ENCODE assay signal across 1 cellular context in the genomic region with DNA sequence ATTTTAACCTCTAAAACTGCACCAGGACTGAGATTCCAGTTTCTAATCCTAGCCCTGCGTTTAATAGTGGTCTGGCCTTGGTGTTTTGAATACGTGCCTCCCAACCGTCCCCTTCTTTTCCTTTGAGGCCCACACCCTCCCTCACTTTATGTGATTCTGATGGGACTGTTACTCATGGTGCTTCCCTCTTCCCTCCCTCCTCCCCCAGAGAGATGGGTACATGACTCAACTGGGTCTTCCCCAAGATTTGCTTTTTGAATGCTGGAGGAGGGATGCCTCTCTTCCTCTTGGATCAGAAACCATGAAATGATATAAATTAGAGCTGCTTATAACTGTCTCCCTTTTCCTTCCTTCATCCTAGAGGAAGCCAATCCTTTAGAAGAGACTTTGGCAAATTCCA.
TF ChIP-seq lines count a peak whose summit lies in the region.

No MANE protein-coding gene starts in this region.

TF ChIP-seq in K562, 482 proteins besides CTCF, POLR2A, EP300 and RAD21 (continued from another document):
- TF ChIP-seq ZNF384 (IDR thresholded peaks at IDR 0.05; ENCODE audit: low read depth, low read length) (no peak), ZFP30 (CRISPR knock-in tag; IDR thresholded peaks at IDR 0.05; ENCODE audit: borderline replicate concordance) (no peak), ZNF507 (tag; conservative IDR thresholded peaks at IDR 0.05) (no peak)
